Comparison of ENCODE assay signal across 34 cellular contexts in genomic region chr20:23649242-23649641, GRCh38. TPM values are rescaled to one million over a fixed set of nuclear protein-coding genes. Genes with fewer than 3 reads are reported as not detected.
"Had no signal": no experiment of that assay in that cellular context is flagged by ENCODE, and none has a peak within 500 bp of the region (broad histone marks: within the 10 kb centered on the region; RNA-seq: fewer than 3 reads in every experiment).

No MANE protein-coding gene starts in this region.

- H3K27me3 ChIP-seq: colonic mucosa, esophagus squamous epithelium, gastrocnemius medialis, heart right ventricle, left lung had no signal

- H3K9me3 ChIP-seq: colonic mucosa, esophagus squamous epithelium, gastrocnemius medialis, heart right ventricle, left lung, lower lobe of right lung, mucosa of descending colon had no signal

- H3K4me3 ChIP-seq: colonic mucosa, esophagus squamous epithelium, gastrocnemius medialis, heart right ventricle, left lung, lower lobe of right lung, mucosa of descending colon had no signal

- H3K36me3 ChIP-seq: colonic mucosa, esophagus squamous epithelium, gastrocnemius medialis, heart right ventricle, left lung, lower lobe of right lung had no signal

- DNase-seq: colonic mucosa; cortex of kidney; effector CD8-positive, alpha-beta T cell; effector memory CD8-positive, alpha-beta T cell; endodermal cell; erythroblast; esophagus squamous epithelium; foreskin fibroblast; foreskin melanocyte; gastrocnemius medialis; glutamatergic neuron; head of caudate nucleus; heart right ventricle; hippocampal formation; left cardiac atrium; left lung; left ventricle myocardium superior; lower lobe of right lung; mesenchymal stem cell; mucosa of descending colon; naive B cell had no signal

- H3K27ac ChIP-seq: colonic mucosa, epithelial cell of prostate, esophagus squamous epithelium, gastrocnemius medialis, heart right ventricle, left lung, lower lobe of right lung had no signal

- FAIRE-seq: endometrium, islet of Langerhans, keratinocyte had no signal

- H3K4me1 ChIP-seq: colonic mucosa had no signal

- ATAC-seq: effector memory CD8-positive, alpha-beta T cell; esophagus mucosa; gastrocnemius medialis; heart right ventricle; left cardiac atrium; left lung; left ventricle myocardium superior; lower lobe of right lung; mucosa of descending colon had no signal

RNA-seq across cellular contexts. Expression of gene CST4, which starts 39.6 kb away (rescaled TPM):
- total RNA-seq: colonic mucosa, dermis microvascular lymphatic vessel endothelial cell, esophagus mucosa, esophagus squamous epithelium, gastrocnemius medialis, glomerular endothelial cell, heart right ventricle, kidney epithelial cell, left cardiac atrium, left lung, left ventricle myocardium superior, lower leg skin, lower lobe of right lung, lung microvascular endothelial cell, mesenteric fat pad, mesothelial cell of epicardium, mucosa of descending colon, myocyte had no signal
- polyA plus RNA-seq: heart right ventricle, keratinocyte had no signal

RNA-seq across cellular contexts. Expression of gene CST9, which starts 43.5 kb away (rescaled TPM):
- total RNA-seq: colonic mucosa, dermis microvascular lymphatic vessel endothelial cell, endodermal cell, esophagus mucosa, esophagus squamous epithelium, gastrocnemius medialis, glomerular endothelial cell, heart right ventricle, kidney epithelial cell, left cardiac atrium, left lung, left ventricle myocardium superior, lower leg skin, lower lobe of right lung, mesenteric fat pad, mesothelial cell of epicardium, mucosa of descending colon, myocyte had no signal
- polyA plus RNA-seq: heart right ventricle, keratinocyte had no signal
